In the genomic region with DNA sequence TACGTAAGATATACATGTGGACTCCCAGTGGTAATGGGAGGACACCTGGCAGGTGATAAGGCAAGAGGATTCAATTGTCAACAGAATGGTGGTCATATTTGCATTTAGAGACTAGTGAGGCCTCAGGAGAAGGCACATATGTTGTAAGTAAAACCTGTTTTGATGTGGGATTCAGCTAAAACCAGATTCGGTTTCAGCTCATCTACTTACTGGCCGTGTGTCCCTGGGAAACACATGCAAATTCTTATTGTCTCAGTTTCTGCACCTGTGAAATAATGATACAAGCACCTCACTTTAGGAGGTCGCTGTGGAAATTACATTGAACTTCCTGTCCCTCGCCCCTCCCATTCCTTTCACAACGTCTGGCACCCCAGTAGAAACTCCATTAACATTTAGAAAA, we compare ENCODE assay signal across 13 cellular contexts.
A peak's percentile ranks its signal among the peaks of the same experiment; 100 is the strongest.
DNase-seq lines count a peak whose midpoint lies in the region; ATAC-seq and TF ChIP-seq lines count a peak whose summit lies in the region.
"Had no signal": no experiment of that assay in that cellular context is flagged by ENCODE, and none has a peak within 500 bp of the region (broad histone marks: within the 10 kb centered on the region; RNA-seq: fewer than 3 reads in every experiment).

No MANE protein-coding gene starts in this region.

- intact Hi-C loops in OCI-LY7 (cut with micrococcal nuclease; ENCODE audit: unreplicated experiment) (loop anchor here (2.0 to 10.0 kb wide), 6 partner anchors 138 to 1192 kb away; a partner anchor contains a TSS), left ventricle myocardium inferior (cut with micrococcal nuclease) (no loop called here), prostate gland (cut with DNase I) (no loop called here)

- no peaks in the 10 kb centered on the region for H3K9me2 ChIP-seq in OCI-LY7 (ENCODE audit: insufficient read depth, low read length)

- peaks cover 44% of the 10 kb centered on the region for H3K9me3 ChIP-seq in OCI-LY7 (ENCODE audit: low read length)
- H3K9me3 ChIP-seq in left ventricle myocardium inferior (replicated peaks), result no peaks in the 10 kb centered on the region
- no peaks in the 10 kb centered on the region for H3K9me3 ChIP-seq in prostate gland
- H3K9me3 ChIP-seq: pancreas had no signal

- H3K36me3 ChIP-seq in OCI-LY7 (ENCODE audit: insufficient read depth, low read length), result peaks cover 50% of the 10 kb centered on the region
- H3K36me3 ChIP-seq in left ventricle myocardium inferior, result no peaks in the 10 kb centered on the region
- no peaks in the 10 kb centered on the region for H3K36me3 ChIP-seq in prostate gland
- H3K36me3 ChIP-seq: pancreas had no signal

- peak overlapping the region; percentile 71; the same call in 1 of the 2 replicates for H2AFZ ChIP-seq in OCI-LY7 (ENCODE audit: low read length)

- H3K4me2 ChIP-seq in OCI-LY7 (ENCODE audit: low read length), result peak overlapping the region; percentile 59

- H3K4me1 ChIP-seq in OCI-LY7 (ENCODE audit: insufficient read depth, low read length, poor library complexity, severe bottlenecking) (peaks cover 71% of the 10 kb centered on the region), left ventricle myocardium inferior (no peaks in the 10 kb centered on the region), prostate gland (replicated peaks) (peaks cover 3% of the 10 kb centered on the region)

- WGBS in prostate gland, result 78% methylated on average over 6 of the region's 6 CpGs

- ATAC-seq in GM18870 (IDR thresholded peaks at IDR 0.05; ENCODE audit: unreplicated experiment), result peak; percentile 91
- ATAC-seq in GM21786 (IDR thresholded peaks at IDR 0.05; ENCODE audit: unreplicated experiment), result peak; percentile 84
- peak; percentile 86 for ATAC-seq in HG03135 (IDR thresholded peaks at IDR 0.05; ENCODE audit: unreplicated experiment)
- ATAC-seq: pancreas had no signal

- no TSS peak for BruUV-seq in OCI-LY7 (replicated peaks; lab: Mats Ljungman, UMichigan)

- POLR2A ChIA-PET in OCI-LY7 (lab: Charles Lee), result interaction anchor here (0.8 to 2.0 kb wide), 2 partner anchors 10 to 12 kb away, joined by 3 to 4 read pairs; no protein-coding TSS in a partner anchor

- H3K27ac ChIP-seq in OCI-LY7 (ENCODE audit: low read depth, low read length, poor library complexity, severe bottlenecking), result peak overlapping the region; percentile 97
- H3K27ac ChIP-seq in left ventricle myocardium inferior (replicated peaks), result no peak overlapping the region
- H3K27ac ChIP-seq in prostate gland, result no peak overlapping the region
- H3K27ac ChIP-seq: pancreas, RWPE1 had no signal

- no peaks in the 10 kb centered on the region for H3K79me2 ChIP-seq in OCI-LY7 (ENCODE audit: insufficient read depth, low read depth, low read length)

- DNase-seq in OCI-LY7 (ENCODE audit: low spot score) (peak; percentile 94), left ventricle myocardium inferior (no peak), NCI-H1092 treated with DMSO at 0.1 percent for 48 hours (lab: John Stamatoyannopoulos, UW) (no peak), prostate gland (ENCODE audit: low spot score) (no peak), NCI-H2227 (lab: John Stamatoyannopoulos, UW; ENCODE audit: unreplicated experiment) (no peak)
- DNase-seq: activated CD8-positive, alpha-beta memory T cell treated with anti-CD3 and anti-CD28 coated beads for 24 hours; central memory CD4-positive, alpha-beta T cell; NCI-H1092; pancreas had no signal

- TF ChIP-seq CTCF in OCI-LY7 (conservative IDR thresholded peaks at IDR 0.05; ENCODE audit: low read length) (no peak), left ventricle myocardium inferior (IDR thresholded peaks at IDR 0.05; ENCODE audit: borderline replicate concordance) (no peak), prostate gland (IDR thresholded peaks at IDR 0.05) (no peak)

- CTCF ChIA-PET in OCI-LY7 (lab: Charles Lee; ENCODE audit: unreplicated experiment), result no interaction called here

- H3K4me3 ChIP-seq in OCI-LY7 (ENCODE audit: low read depth, low read length, poor library complexity, severe bottlenecking) (peak overlapping the region; percentile 32), left ventricle myocardium inferior (no peak overlapping the region), prostate gland (no peak overlapping the region)
- H3K4me3 ChIP-seq: pancreas had no signal

- H3K27me3 ChIP-seq in left ventricle myocardium inferior (ENCODE audit: low read depth) (no peaks in the 10 kb centered on the region), prostate gland (replicated peaks; ENCODE audit: insufficient read depth) (no peaks in the 10 kb centered on the region)
- H3K27me3 ChIP-seq: pancreas had no signal

- no peaks in the 10 kb centered on the region for H4K20me1 ChIP-seq in OCI-LY7 (ENCODE audit: insufficient read depth, low read length)

- TF ChIP-seq POLR2A in prostate gland (IDR thresholded peaks at IDR 0.05), result no peak
